8 cellular contexts compared by ENCODE assay signal in the genomic region with DNA sequence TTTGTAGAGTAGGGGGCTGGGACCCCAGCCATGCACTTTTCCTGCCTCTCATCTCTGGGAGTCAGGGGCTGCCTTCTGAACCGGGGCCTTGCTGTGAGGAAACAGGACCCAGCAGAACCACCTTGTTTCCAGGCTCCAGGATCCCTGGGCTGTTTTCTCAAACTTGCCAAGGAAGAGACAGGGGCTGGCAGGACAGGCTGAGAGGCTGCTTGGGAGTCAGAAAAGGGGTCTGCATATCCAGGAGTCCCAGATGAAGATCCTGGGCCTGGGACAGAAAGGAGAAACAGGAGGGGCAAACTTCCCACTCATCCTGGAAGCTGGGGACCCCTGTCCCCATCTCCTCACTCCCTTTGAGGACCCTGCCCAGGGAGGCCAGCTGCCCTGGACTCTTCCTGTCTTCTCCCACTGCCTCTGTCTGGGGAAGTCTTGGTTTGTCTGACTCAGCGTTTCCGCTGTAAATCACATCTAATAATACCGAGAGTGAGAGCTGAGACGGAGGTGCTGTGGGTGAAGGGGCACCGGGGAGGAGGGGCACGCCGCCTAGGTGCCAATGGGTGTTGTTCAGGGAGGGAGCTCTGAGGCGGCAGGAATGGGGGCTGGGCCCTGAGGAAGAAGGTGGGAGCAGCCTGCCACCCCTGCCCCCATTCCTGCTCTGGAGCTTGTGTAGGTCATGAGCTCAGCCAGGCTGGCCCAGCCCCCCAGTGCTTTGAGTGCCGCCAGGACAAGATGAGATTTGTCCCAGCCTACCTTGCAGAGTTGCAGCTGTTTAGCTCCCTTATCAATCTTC. TPM values are rescaled to one million over a fixed set of nuclear protein-coding genes. Genes with fewer than 3 reads are reported as not detected.
DNase-seq lines count a peak whose midpoint lies in the region; ATAC-seq and TF ChIP-seq lines count a peak whose summit lies in the region.

No MANE protein-coding gene starts in this region.

- H3K36me3 ChIP-seq in CD8-positive, alpha-beta T cell (ENCODE audit: insufficient read depth, low read length), result peaks cover 12% of the 10 kb centered on the region
- H3K36me3 ChIP-seq in heart right ventricle, result peaks cover 0 to 23% (median 12%) of the 10 kb centered on the region in 9 donors

- no peak overlapping the region for H3K4me3 ChIP-seq in CD8-positive, alpha-beta T cell (ENCODE audit: low read depth, low read length)
- H3K4me3 ChIP-seq in heart right ventricle, result peak overlapping the region in 2 of 10 donors; percentile 2 to 20

- WGBS in heart right ventricle, 2 donors, result 13 to 22% methylated on average over 10 of the region's 10 CpGs

- POLR2A ChIA-PET in CD8-positive, alpha-beta T cell (lab: Charles Lee), result no interaction called here

- CTCF ChIA-PET in CD8-positive, alpha-beta T cell (lab: Charles Lee), result interaction anchor here (0.6 to 1.5 kb wide), 2 partner anchors 11 to 231 kb away, joined by 3 to 5 read pairs; no protein-coding TSS in a partner anchor

- peak overlapping the region; percentile 64 for H3K4me3 Mint-ChIP-seq in CD8-positive, alpha-beta T cell

- H3K9me3 Mint-ChIP-seq in CD8-positive, alpha-beta T cell, result no peaks in the 10 kb centered on the region

- no peaks in the 10 kb centered on the region for H3K27me3 ChIP-seq in CD8-positive, alpha-beta T cell (ENCODE audit: insufficient read depth, low read length)
- peaks cover 0 to 2% (median 0%) of the 10 kb centered on the region in 7 donors for H3K27me3 ChIP-seq in heart right ventricle

- no peak overlapping the region for H3K27ac ChIP-seq in CD8-positive, alpha-beta T cell (ENCODE audit: low read depth, low read length)
- peak overlapping the region in 9 of 10 donors; percentile 17 to 74 (median 67) for H3K27ac ChIP-seq in heart right ventricle

- H3K9me3 ChIP-seq in CD8-positive, alpha-beta T cell (ENCODE audit: low read length), result no peaks in the 10 kb centered on the region
- H3K9me3 ChIP-seq in heart right ventricle, result no peaks in the 10 kb centered on the region

- intact Hi-C loops in CD8-positive, alpha-beta T cell (cut with DNase I, micrococcal nuclease), result loop anchor here (5.0 to 10.0 kb wide), 2 partner anchors 555 to 787 kb away; no protein-coding TSS in a partner anchor
- intact Hi-C loops in heart right ventricle (cut with DNase I), result loop anchor here in 7 of 10 donors (5.0 to 10.0 kb wide), 4 partner anchors 555 to 807 kb away; no protein-coding TSS in a partner anchor

- peak; percentile 72 for ATAC-seq in CD8-positive, alpha-beta T cell
- ATAC-seq in GM21528 (IDR thresholded peaks at IDR 0.05; ENCODE audit: low FRiP score, unreplicated experiment) (peak; percentile 32), heart right ventricle (peak; percentile 41 to 79 (median 69))

- DNase-seq in CD8-positive, alpha-beta T cell, result peak in 6 of 7 experiments; percentile 31 to 60 (median 45)
- peak; percentile 79 for DNase-seq in NCI-H2227 (lab: John Stamatoyannopoulos, UW; ENCODE audit: unreplicated experiment)
- peak; percentile 48 for DNase-seq in activated T-cell treated with anti-CD3 and anti-CD28 coated beads for 4 hours
- peak; percentile 30 to 39 for DNase-seq in heart right ventricle
- DNase-seq in stimulated activated CD4-positive, alpha-beta T cell treated with anti-CD3 and anti-CD28 coated beads, Interleukin-15, amount 100 ng/mL, for 24 hours, result peak; percentile 88
- DNase-seq in 8988T, result no peak
- DNase-seq in NCI-H774 (lab: John Stamatoyannopoulos, UW), result no peak

- H3K36me3 Mint-ChIP-seq in CD8-positive, alpha-beta T cell, result peaks cover 19% of the 10 kb centered on the region

- H3K4me1 Mint-ChIP-seq in CD8-positive, alpha-beta T cell (ENCODE audit: low read depth), result peaks cover 33% of the 10 kb centered on the region

- TF ChIP-seq CTCF in CD8-positive, alpha-beta T cell (IDR thresholded peaks at IDR 0.05), result no peak
- no peak for TF ChIP-seq CTCF in heart right ventricle (IDR thresholded peaks at IDR 0.05)

- peak overlapping the region; percentile 49 for H3K27ac Mint-ChIP-seq in CD8-positive, alpha-beta T cell

- no peaks in the 10 kb centered on the region for H3K27me3 Mint-ChIP-seq in CD8-positive, alpha-beta T cell (ENCODE audit: low read depth)

- peaks cover 18% of the 10 kb centered on the region for H3K4me1 ChIP-seq in CD8-positive, alpha-beta T cell (ENCODE audit: insufficient read depth, low read length)
- H3K4me1 ChIP-seq in heart right ventricle, result peaks cover 11 to 42% (median 26%) of the 10 kb centered on the region in 9 donors

RNA-seq across cellular contexts. Expression of gene POU3F1, which starts 16.7 kb away (rescaled TPM):
- 1 to 10 TPM; 1.0 to 1.1 TPM for total RNA-seq in CD8-positive, alpha-beta T cell
- under 1 TPM in 2 of 10 donors, not detected in 8; 0.13 to 0.22 TPM for total RNA-seq in heart right ventricle
- polyA plus RNA-seq in heart right ventricle, result under 1 TPM in 1 of 2 donors, not detected in 1; 0.03 TPM

RNA-seq across cellular contexts. Expression of gene UTP11, which starts 17.4 kb away (rescaled TPM):
- total RNA-seq in CD8-positive, alpha-beta T cell, result 10 to 100 TPM; 12.8 to 14.0 TPM
- 10 to 100 TPM; 24.1 to 59.8 (median 37.1) TPM for total RNA-seq in heart right ventricle
- polyA plus RNA-seq in heart right ventricle, result 10 to 100 TPM; 22.9 to 34.2 TPM

RNA-seq across cellular contexts. Expression of gene FHL3, which starts 24.6 kb away (rescaled TPM):
- total RNA-seq in CD8-positive, alpha-beta T cell, result 1 to 10 TPM; 5.6 to 5.9 TPM
- 10 to 100 TPM in 3 of 10 donors, 1 to 10 TPM in 7; 5.8 to 23.8 (median 8.3) TPM for total RNA-seq in heart right ventricle
- 10 to 100 TPM; 11.6 to 14.9 TPM for polyA plus RNA-seq in heart right ventricle

RNA-seq across cellular contexts. Expression of gene SF3A3, which starts 40.1 kb away (rescaled TPM):
- 10 to 100 TPM; 41.7 to 42.6 TPM for total RNA-seq in CD8-positive, alpha-beta T cell
- total RNA-seq in heart right ventricle, result 10 to 100 TPM; 21.0 to 30.3 (median 27.1) TPM
- polyA plus RNA-seq in heart right ventricle, result 10 to 100 TPM; 14.2 to 18.6 TPM

Comparison
In these comparisons a context has a peak if more than half of its experiments do, and no peak if none do; other contexts are left out.
1. DNase-seq: peak in CD8-positive, alpha-beta T cell (6 of 7), NCI-H2227 (single experiment), activated T-cell treated with anti-CD3 and anti-CD28 coated beads for 4 hours (single experiment), heart right ventricle (2 of 2) and stimulated activated CD4-positive, alpha-beta T cell treated with anti-CD3 and anti-CD28 coated beads, Interleukin-15, amount 100 ng/mL, for 24 hours (single experiment); none in 8988T (single experiment) and NCI-H774 (single experiment).
2. Peak in every context shown above with its lines, with median percentiles within 50 percentile points of each other: ATAC-seq.